8 cellular contexts compared by ENCODE assay signal in the genomic region with DNA sequence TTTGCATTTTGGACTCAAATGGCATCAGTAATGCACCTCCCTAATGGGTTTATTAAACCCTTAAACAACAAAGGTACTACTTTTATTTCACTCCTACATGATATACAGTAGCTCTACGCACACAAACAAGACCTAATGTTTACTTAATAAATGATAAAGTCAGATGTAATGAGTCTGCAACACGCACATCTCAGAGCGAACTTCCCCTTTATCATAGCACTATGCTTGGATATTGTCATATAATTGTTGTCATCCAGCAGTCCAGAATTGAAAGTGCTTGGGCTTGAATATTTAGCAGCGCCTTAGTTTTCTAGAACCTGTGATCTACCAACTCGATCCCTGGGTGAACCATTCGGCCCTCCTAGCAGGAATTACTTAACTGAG. TPM values are rescaled to one million over a fixed set of nuclear protein-coding genes. Genes with fewer than 3 reads are reported as not detected.
DNase-seq lines count a peak whose midpoint lies in the region; ATAC-seq and TF ChIP-seq lines count a peak whose summit lies in the region.

No MANE protein-coding gene starts in this region.

- DNase-seq in CD8-positive, alpha-beta T cell, result no peak
- DNase-seq in NOMO-1 (lab: John Stamatoyannopoulos, UW; ENCODE audit: unreplicated experiment in 2 of 2) (peak; percentile 73 to 86), colonic mucosa (no peak), naive B cell (peak; percentile 35), ACHN (no peak), GM19238 (ENCODE audit: insufficient read length, low spot score) (no peak)

- peak overlapping the region; percentile 81 to 92 for H3K9ac ChIP-seq in colonic mucosa (ENCODE audit: low read depth in 2 of 2, low read length in 2 of 2)

- H3K4me3 ChIP-seq in CD8-positive, alpha-beta T cell (ENCODE audit: low read depth, low read length), result peak overlapping the region; percentile 70
- peak overlapping the region; percentile 62 for H3K4me3 ChIP-seq in colonic mucosa

- no peaks in the 10 kb centered on the region for H3K9me3 ChIP-seq in CD8-positive, alpha-beta T cell (ENCODE audit: low read length)
- H3K9me3 ChIP-seq in colonic mucosa, result no peaks in the 10 kb centered on the region

- CTCF ChIA-PET in CD8-positive, alpha-beta T cell (lab: Charles Lee), result no interaction called here

- peak overlapping the region; percentile 87 for H3K4me3 Mint-ChIP-seq in CD8-positive, alpha-beta T cell
- H3K4me3 Mint-ChIP-seq in naive B cell, result peak overlapping the region; percentile 87 to 93 (median 91)

- H3K27ac ChIP-seq in CD8-positive, alpha-beta T cell (ENCODE audit: low read depth, low read length), result peak overlapping the region; percentile 66
- peak overlapping the region; percentile 96 for H3K27ac ChIP-seq in colonic mucosa

- no peak for TF ChIP-seq CTCF in CD8-positive, alpha-beta T cell (IDR thresholded peaks at IDR 0.05)
- no peak for TF ChIP-seq CTCF in colonic mucosa (IDR thresholded peaks at IDR 0.05)

- in situ Hi-C loops in ACHN (cut with HindIII; ENCODE audit: low pct_ligation_motif_present, low pct_unique_long_range_greater_than_20kb, low sequenced_read_pairs), result no loop called here

- peaks cover 23% of the 10 kb centered on the region for H3K36me3 Mint-ChIP-seq in CD8-positive, alpha-beta T cell
- peaks cover 7% of the 10 kb centered on the region in 2 donors for H3K36me3 Mint-ChIP-seq in naive B cell

- H3K27ac Mint-ChIP-seq in CD8-positive, alpha-beta T cell, result peak overlapping the region; percentile 92
- H3K27ac Mint-ChIP-seq in naive B cell, result peak overlapping the region; percentile 65 to 93 (median 86)

- POLR2A ChIA-PET in CD8-positive, alpha-beta T cell (lab: Charles Lee), result no interaction called here

- peaks cover 33% of the 10 kb centered on the region for H3K4me1 Mint-ChIP-seq in CD8-positive, alpha-beta T cell (ENCODE audit: low read depth)
- H3K4me1 Mint-ChIP-seq in naive B cell, result peaks cover 29 to 33% (median 32%) of the 10 kb centered on the region in 3 donors

- ATAC-seq in CD8-positive, alpha-beta T cell, result no peak
- ATAC-seq in GM21737 (IDR thresholded peaks at IDR 0.05; ENCODE audit: unreplicated experiment) (peak; percentile 5), naive B cell (ENCODE audit: low read depth in 2 of 2) (peak; percentile 39 to 50), GM18519 (IDR thresholded peaks at IDR 0.05; ENCODE audit: low FRiP score, unreplicated experiment) (no peak)

- H3K4me1 ChIP-seq in CD8-positive, alpha-beta T cell (ENCODE audit: insufficient read depth, low read length), result peaks cover 12% of the 10 kb centered on the region
- no peaks in the 10 kb centered on the region for H3K4me1 ChIP-seq in colonic mucosa

- intact Hi-C loops in CD8-positive, alpha-beta T cell (cut with DNase I, micrococcal nuclease), result loop anchor here (1.0 to 10.0 kb wide), 6 partner anchors 107 to 1137 kb away; a partner anchor contains a TSS
- intact Hi-C loops in colonic mucosa (cut with DNase I), result no loop called here

- no peaks in the 10 kb centered on the region for H3K27me3 ChIP-seq in CD8-positive, alpha-beta T cell (ENCODE audit: insufficient read depth, low read length)
- H3K27me3 ChIP-seq in colonic mucosa, result no peaks in the 10 kb centered on the region

- H3K36me3 ChIP-seq in CD8-positive, alpha-beta T cell (ENCODE audit: insufficient read depth, low read length), result no peaks in the 10 kb centered on the region
- no peaks in the 10 kb centered on the region for H3K36me3 ChIP-seq in colonic mucosa

- H3K27me3 Mint-ChIP-seq in CD8-positive, alpha-beta T cell (ENCODE audit: low read depth), result no peaks in the 10 kb centered on the region
- no peaks in the 10 kb centered on the region for H3K27me3 Mint-ChIP-seq in naive B cell

- no peaks in the 10 kb centered on the region for H3K9me3 Mint-ChIP-seq in CD8-positive, alpha-beta T cell
- H3K9me3 Mint-ChIP-seq in naive B cell, result no peaks in the 10 kb centered on the region

RNA-seq across cellular contexts. Expression of a gene that starts 0.8 kb away (rescaled TPM):
- total RNA-seq in CD8-positive, alpha-beta T cell, result 10 to 100 TPM; 20.1 to 21.8 TPM
- 100 to 1,000 TPM in 1 of 2 donors, 10 to 100 TPM in 1; 89.3 to 137 TPM for total RNA-seq in colonic mucosa
- 10 to 100 TPM; 20.6 to 35.0 (median 28.6) TPM for polyA plus RNA-seq in naive B cell (ENCODE audit: low read depth in 6 of 6)

Comparison
In these comparisons a context has a peak if more than half of its experiments do, and no peak if none do; other contexts are left out.
1. ATAC-seq: peak in GM21737 (single experiment) and naive B cell (2 of 2); none in CD8-positive, alpha-beta T cell (single experiment) and GM18519 (single experiment).
2. DNase-seq: peak in NOMO-1 (2 of 2) and naive B cell (single experiment); none in CD8-positive, alpha-beta T cell (0 of 7), colonic mucosa (single experiment), ACHN (single experiment) and GM19238 (single experiment).